In genomic region chr1:62076286-62076685, GRCh38 we compare ENCODE assay signal across 10 cellular contexts.
DNase-seq lines count a peak whose midpoint lies in the region; ATAC-seq and TF ChIP-seq lines count a peak whose summit lies in the region.
"Had no signal": no experiment of that assay in that cellular context is flagged by ENCODE, and none has a peak within 500 bp of the region (broad histone marks: within the 10 kb centered on the region; RNA-seq: fewer than 3 reads in every experiment).

No MANE protein-coding gene starts in this region.

- H2AFZ ChIP-seq in mammary epithelial cell (ENCODE audit: low read depth, low read length): no peak overlapping the region

- in situ Hi-C loops in mammary epithelial cell (cut with MboI; ENCODE audit: low sequenced_read_pairs in 2 of 2): no loop called here

- H3K4me2 ChIP-seq in mammary epithelial cell (ENCODE audit: insufficient read depth, low read depth, low read length): no peak overlapping the region

- no peaks in the 10 kb centered on the region for H3K9me3 Mint-ChIP-seq in effector memory CD8-positive, alpha-beta T cell

- intact Hi-C loops in mammary epithelial cell (cut with micrococcal nuclease) (no loop called here), stomach (cut with DNase I; ENCODE audit: low total_unique reads) (no loop called here)

- no peak overlapping the region for H3K4me3 ChIP-seq in mammary epithelial cell (replicated peaks in 1 of 3; ENCODE audit: insufficient read depth in 1 of 3, low read depth in 2 of 3, low read length in 3 of 3)
- no peak overlapping the region for H3K4me3 ChIP-seq in kidney epithelial cell (ENCODE audit: low read depth, low read length)
- no peak overlapping the region for H3K4me3 ChIP-seq in stomach
- H3K4me3 ChIP-seq: right lobe of liver had no signal

- DNase-seq in DMS53 (lab: John Stamatoyannopoulos, UW) (peak; percentile 84), mammary epithelial cell (peak; percentile 90), kidney epithelial cell (ENCODE audit: low read depth) (peak; percentile 49), stomach (no peak), T1000 (lab: John Stamatoyannopoulos, UW) (no peak)
- no peak for DNase-seq in effector memory CD8-positive, alpha-beta T cell
- DNase-seq: NCI-H748 treated with DMSO at 0.1 percent for 48 hours, right lobe of liver had no signal

- H3K27ac Mint-ChIP-seq in effector memory CD8-positive, alpha-beta T cell: no peak overlapping the region

- H3K27ac ChIP-seq in mammary epithelial cell (ENCODE audit: insufficient read depth, low read depth, low read length): no peak overlapping the region
- H3K27ac ChIP-seq in stomach: no peak overlapping the region
- H3K27ac ChIP-seq: right lobe of liver had no signal

- BruUV-seq in mammary epithelial cell (replicated peaks; lab: Mats Ljungman, UMichigan): no TSS peak

- no peak for TF ChIP-seq CTCF in mammary epithelial cell (conservative IDR thresholded peaks at IDR 0.05 in 1 of 2, IDR thresholded peaks at IDR 0.05 in 1 of 2; ENCODE audit: extremely low read depth in 1 of 2, insufficient read depth in 1 of 2, low read depth in 1 of 2, low read length in 2 of 2)
- no peak for TF ChIP-seq CTCF in kidney epithelial cell (IDR thresholded peaks at IDR 0.05; ENCODE audit: insufficient read depth, low read length, poor library complexity, severe bottlenecking)
- TF ChIP-seq CTCF in stomach (IDR thresholded peaks at IDR 0.05): no peak

- dilution Hi-C loops in mammary epithelial cell (cut with HindIII; ENCODE audit: low sequenced_read_pairs): no loop called here

- TF ChIP-seq POLR2A in stomach (IDR thresholded peaks at IDR 0.05): no peak

- H3K79me2 ChIP-seq in mammary epithelial cell (ENCODE audit: insufficient read depth, low read length): no peaks in the 10 kb centered on the region

- peaks cover 2% of the 10 kb centered on the region for H4K20me1 ChIP-seq in mammary epithelial cell (ENCODE audit: insufficient read depth, low read length)

- no peaks in the 10 kb centered on the region for H3K27me3 Mint-ChIP-seq in effector memory CD8-positive, alpha-beta T cell

- H3K9me3 ChIP-seq in mammary epithelial cell (replicated peaks; ENCODE audit: insufficient read depth, low read length): no peaks in the 10 kb centered on the region
- H3K9me3 ChIP-seq in stomach: no peaks in the 10 kb centered on the region
- H3K9me3 ChIP-seq: right lobe of liver had no signal

- peaks cover 8% of the 10 kb centered on the region for H3K36me3 Mint-ChIP-seq in effector memory CD8-positive, alpha-beta T cell (ENCODE audit: insufficient read depth)

- 28% methylated on average over 3 of the region's 3 CpGs for WGBS in mammary epithelial cell (ENCODE audit: low coverage, missing lambda C conversion rate)
- 58 to 72% (median 69%) methylated on average over 3 of the region's 3 CpGs for WGBS in stomach, 5 donors

- no peak for ATAC-seq in GM21529 (IDR thresholded peaks at IDR 0.05; ENCODE audit: unreplicated experiment)
- ATAC-seq in effector memory CD8-positive, alpha-beta T cell (replicated peaks): no peak

- H3K27me3 ChIP-seq in mammary epithelial cell (ENCODE audit: insufficient read depth, low read length): no peaks in the 10 kb centered on the region
- H3K27me3 ChIP-seq in kidney epithelial cell (ENCODE audit: control insufficient read depth, insufficient read depth, low read length): no peaks in the 10 kb centered on the region
- H3K27me3 ChIP-seq in stomach: no peaks in the 10 kb centered on the region
- H3K27me3 ChIP-seq: right lobe of liver had no signal

- TF ChIP-seq EP300 in Ishikawa (IDR thresholded peaks at IDR 0.05; ENCODE audit: borderline replicate concordance): no peak
- TF ChIP-seq EP300 in stomach (IDR thresholded peaks at IDR 0.05): no peak

- H3K4me1 Mint-ChIP-seq in effector memory CD8-positive, alpha-beta T cell (ENCODE audit: low read depth in 2 of 2): no peaks in the 10 kb centered on the region

- CTCF ChIA-PET in mammary epithelial cell (lab: Charles Lee; ENCODE audit: low non-redundant PET): no interaction called here

- H3K9ac ChIP-seq in mammary epithelial cell (ENCODE audit: insufficient read depth, low read length): no peak overlapping the region

- TF ChIP-seq RAD21 in Ishikawa (IDR thresholded peaks at IDR 0.05; ENCODE audit: low read depth): no peak

- H3K4me3 Mint-ChIP-seq in effector memory CD8-positive, alpha-beta T cell: no peak overlapping the region

- peaks cover 7% of the 10 kb centered on the region for H3K4me1 ChIP-seq in mammary epithelial cell (ENCODE audit: insufficient read depth, low read length)
- H3K4me1 ChIP-seq in stomach: no peaks in the 10 kb centered on the region
- H3K4me1 ChIP-seq: right lobe of liver had no signal

- peaks cover 2% of the 10 kb centered on the region for H3K36me3 ChIP-seq in mammary epithelial cell (ENCODE audit: insufficient read depth, low read length)
- H3K36me3 ChIP-seq in kidney epithelial cell (ENCODE audit: control insufficient read depth, insufficient read depth, low read length): no peaks in the 10 kb centered on the region
- peaks cover 0 to 22% (median 19%) of the 10 kb centered on the region in 4 donors for H3K36me3 ChIP-seq in stomach

TF ChIP-seq in Ishikawa, 13 proteins besides CTCF, POLR2A, EP300 and RAD21:
- TF ChIP-seq NFIC (IDR thresholded peaks at IDR 0.05) (peak; percentile 80), TEAD4 (IDR thresholded peaks at IDR 0.05) (peak; percentile 56; the same call in 1 of the 2 replicates), TCF12 (IDR thresholded peaks at IDR 0.05; ENCODE audit: low read depth) (0 out of 2 replicates have a peak, but pooled peaks have one; percentile 16), FOXM1 (IDR thresholded peaks at IDR 0.05; ENCODE audit: borderline replicate concordance, low read depth) (no peak)

Comparison
In these comparisons a context has a peak if more than half of its experiments do, and no peak if none do; other contexts are left out.
1. DNase-seq: peak in DMS53 (single experiment), mammary epithelial cell (single experiment) and kidney epithelial cell (single experiment); none in stomach (single experiment), effector memory CD8-positive, alpha-beta T cell (0 of 3) and T1000 (single experiment).